Comparison of ENCODE assay signal across 21 cellular contexts in genomic region chr10:19499291-19499765, GRCh38.
"Had no signal": no experiment of that assay in that cellular context is flagged by ENCODE, and none has a peak within 500 bp of the region (broad histone marks: within the 10 kb centered on the region; RNA-seq: fewer than 3 reads in every experiment).

No MANE protein-coding gene starts in this region.

- H3K4me2 ChIP-seq: neural progenitor cell, smooth muscle cell had no signal

- H3K79me2 ChIP-seq: parathyroid adenoma had no signal

- H3K4me3 ChIP-seq: dorsolateral prefrontal cortex, lower lobe of right lung, mucosa of descending colon, neural progenitor cell, right atrium auricular region, smooth muscle cell, stomach, thyroid gland had no signal

- DNase-seq: dorsolateral prefrontal cortex; effector CD4-positive, alpha-beta T cell; left ventricle myocardium superior; lower lobe of right lung; mesenchymal stem cell; mucosa of descending colon; naive B cell; stimulated activated CD4-positive, alpha-beta T cell treated with anti-CD3 and anti-CD28 coated beads, Interleukin-12 subunit alpha, Interleukin-12 subunit beta, amount 100 ng/mL, for 4 hours; stimulated activated CD4-positive, alpha-beta T cell treated with anti-CD3 and anti-CD28 coated beads, Interleukin-2, amount 100 ng/mL, for 24 hours; stimulated activated CD4-positive, alpha-beta T cell treated with anti-CD3 and anti-CD28 coated beads, Interleukin-4, amount 100 ng/mL, for 24 hours; stimulated activated naive CD4-positive, alpha-beta T cell treated with Interleukin-2 at 50 U/mL for 16 hours; stomach; thyroid gland had no signal

- H3K27me3 Mint-ChIP-seq: naive B cell, progenitor cell of endocrine pancreas had no signal

- ATAC-seq: left ventricle myocardium superior; lower lobe of right lung; mucosa of descending colon; stimulated activated effector memory CD8-positive, alpha-beta T cell treated with anti-CD3 and anti-CD28 coated beads, Interleukin-12 subunit alpha, Interleukin-12 subunit beta, amount 100 ng/mL, for 72 hours had no signal

- H3K36me3 Mint-ChIP-seq: naive B cell; neural progenitor cell; stimulated activated effector memory CD8-positive, alpha-beta T cell treated with anti-CD3 and anti-CD28 coated beads, Interleukin-12 subunit alpha, Interleukin-12 subunit beta, amount 100 ng/mL, for 72 hours had no signal

- H3K4me3 Mint-ChIP-seq: mesothelial cell of epicardium; naive B cell; nephron; neural progenitor cell; stimulated activated effector memory CD8-positive, alpha-beta T cell treated with anti-CD3 and anti-CD28 coated beads, Interleukin-12 subunit alpha, Interleukin-12 subunit beta, amount 100 ng/mL, for 72 hours had no signal

- H3K27me3 ChIP-seq: dorsolateral prefrontal cortex, neural progenitor cell, right atrium auricular region, stomach, thyroid gland had no signal

- H3K9me3 Mint-ChIP-seq: neural progenitor cell had no signal

- H3K9ac ChIP-seq: neural progenitor cell, parathyroid adenoma had no signal

- H3K4me1 ChIP-seq: lower lobe of right lung, neural progenitor cell, parathyroid adenoma, right atrium auricular region, stomach, thyroid gland had no signal

- H3K27ac ChIP-seq: dorsolateral prefrontal cortex, lower lobe of right lung, neural progenitor cell, parathyroid adenoma, right atrium auricular region, stomach, thyroid gland had no signal

- H3K27ac Mint-ChIP-seq: mesothelial cell of epicardium; naive B cell; neural progenitor cell; progenitor cell of endocrine pancreas; stimulated activated effector memory CD8-positive, alpha-beta T cell treated with anti-CD3 and anti-CD28 coated beads, Interleukin-12 subunit alpha, Interleukin-12 subunit beta, amount 100 ng/mL, for 72 hours had no signal

- H3K36me3 ChIP-seq: lower lobe of right lung, neural progenitor cell, right atrium auricular region, stomach, thyroid gland had no signal

- H2AFZ ChIP-seq: neural progenitor cell, parathyroid adenoma had no signal

- H3K4me1 Mint-ChIP-seq: naive B cell; nephron; neural progenitor cell; stimulated activated effector memory CD8-positive, alpha-beta T cell treated with anti-CD3 and anti-CD28 coated beads, Interleukin-12 subunit alpha, Interleukin-12 subunit beta, amount 100 ng/mL, for 72 hours had no signal

- H3K9me3 ChIP-seq: lower lobe of right lung, mucosa of descending colon, right atrium auricular region, stomach, thyroid gland had no signal
